ENCODE assay signal across 8 cellular contexts in the genomic region with DNA sequence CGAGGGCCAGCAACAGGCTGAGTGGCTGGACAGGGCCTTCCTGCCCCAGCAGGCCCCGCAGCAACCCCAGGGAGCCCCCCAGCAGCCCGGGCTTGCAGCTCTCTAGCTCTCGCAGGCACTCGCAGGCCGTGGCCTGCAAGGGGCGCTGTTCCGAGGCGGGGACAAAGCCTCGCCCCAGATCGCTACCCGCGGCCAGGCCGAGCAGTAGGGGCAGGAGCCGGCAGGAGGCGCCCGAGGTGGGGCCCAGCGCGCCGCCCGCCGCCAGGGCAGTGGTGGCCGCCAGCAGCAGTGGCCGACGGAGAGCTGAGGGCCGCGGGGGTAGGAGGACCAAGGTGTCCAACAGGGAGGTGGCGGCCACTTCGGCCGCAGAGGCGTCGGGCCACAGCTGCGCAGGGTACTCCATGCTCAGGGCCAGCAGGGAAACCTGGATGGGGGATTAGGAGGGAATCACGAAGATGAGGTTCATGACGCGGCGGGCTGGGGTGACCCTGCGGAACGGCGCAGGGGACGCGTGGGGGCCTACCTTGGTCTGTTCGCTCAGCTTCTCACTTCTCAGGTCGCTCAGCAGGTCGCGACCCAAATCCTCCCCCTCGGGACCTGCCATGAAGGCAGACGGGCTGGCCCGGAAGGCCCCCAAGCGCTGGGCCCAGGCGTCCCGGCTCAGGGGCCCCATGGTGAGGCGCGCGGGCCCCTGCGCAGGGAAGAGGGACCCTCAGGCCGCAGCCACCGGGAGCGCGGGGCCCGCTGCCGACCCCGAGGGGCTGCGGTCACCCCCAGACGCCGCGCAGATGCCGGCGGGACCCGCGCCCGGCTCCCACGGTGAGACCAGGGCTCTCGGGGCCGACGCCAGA. TPM values are rescaled to one million over a fixed set of nuclear protein-coding genes. Genes with fewer than 3 reads are reported as not detected.
DNase-seq lines count a peak whose midpoint lies in the region; ATAC-seq, FAIRE-seq and TF ChIP-seq lines count a peak whose summit lies in the region.

No MANE protein-coding gene starts in this region.

- peak; percentile 29 to 66; a peak in 4 of 5 replicates for TF ChIP-seq RAD21 in A549 (conservative IDR thresholded peaks at IDR 0.05 in 1 of 2, IDR thresholded peaks at IDR 0.05 in 1 of 2)

- peak overlapping the region; percentile 88 for H3K27ac Mint-ChIP-seq in activated CD8-positive, alpha-beta T cell treated with anti-CD3 and anti-CD28 coated beads, Interleukin-2, amount 10 ng/mL, durations not matched to agents 7 days and 5 days

- H3K4me3 Mint-ChIP-seq in activated CD8-positive, alpha-beta T cell treated with anti-CD3 and anti-CD28 coated beads, Interleukin-2, amount 10 ng/mL, durations not matched to agents 7 days and 5 days: peak overlapping the region; percentile 87

- POLR2A ChIA-PET in A549 (lab: Yijun Ruan, JAX): interaction anchor here (0.6 to 2.1 kb wide), 8 partner anchors 10 to 108 kb away, joined by 3 to 8 read pairs (median 4); a partner anchor contains a TSS
- POLR2A ChIA-PET in activated CD8-positive, alpha-beta T cell treated with anti-CD3 and anti-CD28 coated beads, Interleukin-2, amount 10 ng/mL, durations not matched to agents 7 days and 5 days (lab: Charles Lee): interaction anchor here (0.7 to 2.9 kb wide), 16 partner anchors 10 to 164 kb away, joined by 3 to 17 read pairs (median 5); a partner anchor contains a TSS

- H3K4me3 ChIP-seq in A549: peak overlapping the region; percentile 98

- H3K27me3 Mint-ChIP-seq in activated CD8-positive, alpha-beta T cell treated with anti-CD3 and anti-CD28 coated beads, Interleukin-2, amount 10 ng/mL, durations not matched to agents 7 days and 5 days (ENCODE audit: low read depth): peaks cover 9% of the 10 kb centered on the region

- peaks cover 11% of the 10 kb centered on the region for H3K4me1 ChIP-seq in A549

- TF ChIP-seq POLR2A in A549 (IDR thresholded peaks at IDR 0.05; ENCODE audit: low read length) (peak; percentile 49), GM18505 (IDR thresholded peaks at IDR 0.05; ENCODE audit: borderline replicate concordance, extremely low read depth, insufficient read depth, insufficient read length) (peak; percentile 45)

- H3K9me3 ChIP-seq in A549: no peaks in the 10 kb centered on the region

- 3% methylated on average over 20 of the region's 76 CpGs for WGBS in A549 (ENCODE audit: missing lambda C conversion rate)

- peak; percentile 96 for TF ChIP-seq CTCF in A549 (IDR thresholded peaks at IDR 0.05)

- H3K4me2 ChIP-seq in A549: peak overlapping the region; percentile 99

- peak overlapping the region; percentile 93 to 98 for H3K27ac ChIP-seq in A549

- peaks cover 18% of the 10 kb centered on the region for H3K4me1 Mint-ChIP-seq in activated CD8-positive, alpha-beta T cell treated with anti-CD3 and anti-CD28 coated beads, Interleukin-2, amount 10 ng/mL, durations not matched to agents 7 days and 5 days (ENCODE audit: low read depth)

- peaks cover 16% of the 10 kb centered on the region for H3K36me3 Mint-ChIP-seq in activated CD8-positive, alpha-beta T cell treated with anti-CD3 and anti-CD28 coated beads, Interleukin-2, amount 10 ng/mL, durations not matched to agents 7 days and 5 days (ENCODE audit: low read depth)

- no peaks in the 10 kb centered on the region for H3K9me3 Mint-ChIP-seq in activated CD8-positive, alpha-beta T cell treated with anti-CD3 and anti-CD28 coated beads, Interleukin-2, amount 10 ng/mL, durations not matched to agents 7 days and 5 days (ENCODE audit: insufficient read depth)

- ATAC-seq in A549: peak; percentile 81 to 92
- ATAC-seq in GM18505 (IDR thresholded peaks at IDR 0.05; ENCODE audit: unreplicated experiment): peak; percentile 51
- ATAC-seq in HG03095 (IDR thresholded peaks at IDR 0.05; ENCODE audit: unreplicated experiment): peak; percentile 54
- ATAC-seq in activated CD8-positive, alpha-beta T cell treated with anti-CD3 and anti-CD28 coated beads, Interleukin-2, amount 10 ng/mL, durations not matched to agents 7 days and 5 days: peak; percentile 80

- TF ChIP-seq EP300 in A549 (IDR thresholded peaks at IDR 0.05): no peak

- CTCF ChIA-PET in A549 (lab: Yijun Ruan, JAX): interaction anchor here (0.6 to 6.6 kb wide), 65 partner anchors 9 to 286 kb away, joined by 3 to 173 read pairs (median 4); a partner anchor contains a TSS
- CTCF ChIA-PET in activated CD8-positive, alpha-beta T cell treated with anti-CD3 and anti-CD28 coated beads, Interleukin-2, amount 10 ng/mL, durations not matched to agents 7 days and 5 days (lab: Charles Lee): interaction anchor here (0.6 to 10.0 kb wide), 56 partner anchors 9 to 668 kb away, joined by 3 to 210 read pairs (median 6); a partner anchor contains a TSS

- peak; percentile 76 to 88 for DNase-seq in A549 (ENCODE audit: low read depth in 1 of 2, low spot score in 1 of 2)
- peak; percentile 69 for DNase-seq in NCI-H526 treated with DMSO at 0.1 percent for 48 hours (lab: John Stamatoyannopoulos, UW)
- peak; percentile 89 for DNase-seq in activated CD8-positive, alpha-beta T cell treated with anti-CD3 and anti-CD28 coated beads, Interleukin-2, amount 10 ng/mL, durations not matched to agents 7 days and 5 days
- peak; percentile 62 for DNase-seq in effector CD4-positive, alpha-beta T cell
- peak; percentile 89 to 92 for DNase-seq in lung microvascular endothelial cell (ENCODE audit: low read depth in 2 of 2)
- peak; percentile 49 to 61 (median 56) for DNase-seq in stimulated activated CD4-positive, alpha-beta T cell treated with anti-CD3 and anti-CD28 coated beads, TNF-alpha, amount 100 ng/mL, for 4 hours (ENCODE audit: low read depth in 3 of 3)

- FAIRE-seq in A549 (lab: Jason Lieb, UNC): no peak

TF ChIP-seq in A549, 52 proteins besides CTCF, POLR2A, EP300 and RAD21 (continues in another document):
- TF ChIP-seq SMC3 (IDR thresholded peaks at IDR 0.05) (peak; percentile 80), ZSCAN20 (CRISPR knock-in tag; IDR thresholded peaks at IDR 0.05) (no peak), RNF2 (IDR thresholded peaks at IDR 0.05; ENCODE audit: borderline replicate concordance, low read depth) (peak; percentile 20; the same call in 1 of the 2 replicates), CEBPB (IDR thresholded peaks at IDR 0.05) (peak; percentile 6 to 88; a peak in 3 of 4 replicates)
- TF ChIP-seq, protein P1, sequence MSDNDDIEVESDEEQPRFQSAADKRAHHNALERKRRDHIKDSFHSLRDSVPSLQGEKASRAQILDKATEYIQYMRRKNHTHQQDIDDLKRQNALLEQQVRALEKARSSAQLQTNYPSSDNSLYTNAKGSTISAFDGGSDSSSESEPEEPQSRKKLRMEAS (IDR thresholded peaks at IDR 0.05): peak; percentile 69
- TF ChIP-seq, protein P2, sequence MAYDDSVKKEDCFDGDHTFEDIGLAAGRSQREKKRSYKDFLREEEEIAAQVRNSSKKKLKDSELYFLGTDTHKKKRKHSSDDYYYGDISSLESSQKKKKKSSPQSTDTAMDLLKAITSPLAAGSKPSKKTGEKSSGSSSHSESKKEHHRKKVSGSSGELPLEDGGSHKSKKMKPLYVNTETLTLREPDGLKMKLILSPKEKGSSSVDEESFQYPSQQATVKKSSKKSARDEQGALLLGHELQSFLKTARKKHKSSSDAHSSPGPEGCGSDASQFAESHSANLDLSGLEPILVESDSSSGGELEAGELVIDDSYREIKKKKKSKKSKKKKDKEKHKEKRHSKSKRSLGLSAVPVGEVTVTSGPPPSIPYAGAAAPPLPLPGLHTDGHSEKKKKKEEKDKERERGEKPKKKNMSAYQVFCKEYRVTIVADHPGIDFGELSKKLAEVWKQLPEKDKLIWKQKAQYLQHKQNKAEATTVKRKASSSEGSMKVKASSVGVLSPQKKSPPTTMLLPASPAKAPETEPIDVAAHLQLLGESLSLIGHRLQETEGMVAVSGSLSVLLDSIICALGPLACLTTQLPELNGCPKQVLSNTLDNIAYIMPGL (CRISPR knock-in tag; IDR thresholded peaks at IDR 0.05; ENCODE audit: borderline replicate concordance): peak; percentile 98

RNA-seq across cellular contexts. Expression of a gene that starts 0.6 kb away (rescaled TPM):
- polyA plus RNA-seq in A549 (2011; rRNA removed) (5.2 and 5.8 TPM in 2 replicates), A549 (2017; fragmentation: RNase III; extraction: RNeasy Plus Mini Kit Qiagen cat#74134 plus additional on column Dnase treatment) (9.0 to 10.2 TPM (median 9.2 TPM) in 3 replicates)
- polyA plus RNA-seq in A549 (2012; cell fraction: cytosol; rRNA removed): 6.8 and 10.8 TPM in 2 replicates
- polyA plus RNA-seq in A549 (2012; cell fraction: nucleus; rRNA removed): 12.7 and 19.9 TPM in 2 replicates
- 8.4 and 9.3 TPM in 2 replicates for polyA minus RNA-seq in A549 (2011; rRNA and poly(A)+ RNA removed)
- 10 to 100 TPM; 21.9 to 22.5 TPM for total RNA-seq in activated CD8-positive, alpha-beta T cell treated with anti-CD3 and anti-CD28 coated beads, Interleukin-2, amount 10 ng/mL, durations not matched to agents 7 days and 5 days
- total RNA-seq in lung microvascular endothelial cell: 5.2 and 8.3 TPM in 2 replicates

RNA-seq across cellular contexts. Expression of a gene that starts 6.7 kb away (rescaled TPM):
- not detected in 2 replicates for polyA plus RNA-seq in A549 (2011; rRNA removed)
- 0.01 TPM in 1 of 2 replicates, not detected in the other for polyA plus RNA-seq in A549 (2012; cell fraction: cytosol; rRNA removed)
- 0.04 and 0.07 TPM in 2 replicates for polyA plus RNA-seq in A549 (2012; cell fraction: nucleus; rRNA removed)
- not detected in 3 replicates for polyA plus RNA-seq in A549 (2017; fragmentation: RNase III; extraction: RNeasy Plus Mini Kit Qiagen cat#74134 plus additional on column Dnase treatment)
- polyA minus RNA-seq in A549 (2011; rRNA and poly(A)+ RNA removed): not detected in 2 replicates
- under 1 TPM in 1 of 2 experiments, not detected in 1; 0.08 TPM for total RNA-seq in activated CD8-positive, alpha-beta T cell treated with anti-CD3 and anti-CD28 coated beads, Interleukin-2, amount 10 ng/mL, durations not matched to agents 7 days and 5 days
- not detected in 2 replicates for total RNA-seq in lung microvascular endothelial cell

RNA-seq across cellular contexts. Expression of a gene that starts 53.6 kb away (rescaled TPM):
- polyA plus RNA-seq in A549 (2011; rRNA removed) (not detected in 2 replicates), A549 (2017; fragmentation: RNase III; extraction: RNeasy Plus Mini Kit Qiagen cat#74134 plus additional on column Dnase treatment) (0.04 to 0.08 TPM (median 0.05 TPM) in 3 replicates)
- polyA plus RNA-seq in A549 (2012; cell fraction: cytosol; rRNA removed): not detected in 2 replicates
- polyA plus RNA-seq in A549 (2012; cell fraction: nucleus; rRNA removed): not detected in 2 replicates
- polyA minus RNA-seq in A549 (2011; rRNA and poly(A)+ RNA removed): not detected in 2 replicates
- 1 to 10 TPM in 1 of 2 experiments, under 1 TPM in 1; 0.44 to 1.6 TPM for total RNA-seq in activated CD8-positive, alpha-beta T cell treated with anti-CD3 and anti-CD28 coated beads, Interleukin-2, amount 10 ng/mL, durations not matched to agents 7 days and 5 days
- total RNA-seq in lung microvascular endothelial cell: under 0.01 and 0.44 TPM in 2 replicates

RNA-seq across cellular contexts. Expression of a gene that starts 59.5 kb away (rescaled TPM):
- 15.1 and 15.8 TPM in 2 replicates for polyA plus RNA-seq in A549 (2011; rRNA removed)
- polyA plus RNA-seq in A549 (2012; cell fraction: cytosol; rRNA removed): 43.5 and 49.5 TPM in 2 replicates
- 79.6 and 95.4 TPM in 2 replicates for polyA plus RNA-seq in A549 (2012; cell fraction: nucleus; rRNA removed)
- polyA plus RNA-seq in A549 (2017; fragmentation: RNase III; extraction: RNeasy Plus Mini Kit Qiagen cat#74134 plus additional on column Dnase treatment): 36.4 to 39.3 TPM (median 36.9 TPM) in 3 replicates
- polyA minus RNA-seq in A549 (2011; rRNA and poly(A)+ RNA removed): 8.9 and 9.1 TPM in 2 replicates
- total RNA-seq in activated CD8-positive, alpha-beta T cell treated with anti-CD3 and anti-CD28 coated beads, Interleukin-2, amount 10 ng/mL, durations not matched to agents 7 days and 5 days: 10 to 100 TPM; 88.0 to 92.3 TPM
- total RNA-seq in lung microvascular endothelial cell: 29.6 and 57.1 TPM in 2 replicates

Comparison
In these comparisons a context has a peak if more than half of its experiments do, and no peak if none do; other contexts are left out.
1. Peak in every context shown above with its lines: DNase-seq, ATAC-seq, H3K4me3 ChIP-seq and H3K27ac ChIP-seq.